Comparison of ENCODE assay signal across 27 cellular contexts in the genomic region with DNA sequence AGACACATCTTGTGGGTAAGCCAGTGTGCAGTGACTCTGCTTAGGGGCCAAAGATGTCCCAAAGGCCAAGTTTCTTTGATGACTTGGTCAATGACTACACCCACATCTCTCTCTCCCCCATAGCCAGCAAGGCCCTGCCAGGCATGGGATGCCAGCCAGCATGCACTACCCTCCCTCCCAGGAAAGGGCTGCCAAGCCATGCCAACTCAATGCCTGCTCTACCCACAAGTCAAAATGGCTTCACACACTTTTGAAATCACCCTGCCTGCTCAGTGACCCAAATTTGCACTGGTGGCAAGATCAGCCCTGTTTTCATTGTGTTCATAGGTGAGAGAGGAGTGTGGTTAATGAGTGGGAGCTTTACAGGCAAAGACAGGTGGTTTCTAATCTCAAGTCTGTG.
"Had no signal": no experiment of that assay in that cellular context is flagged by ENCODE, and none has a peak within 500 bp of the region (broad histone marks: within the 10 kb centered on the region; RNA-seq: fewer than 3 reads in every experiment).

No MANE protein-coding gene starts in this region.

- DNase-seq: activated CD4-positive, alpha-beta T cell treated with anti-CD3 and anti-CD28 coated beads, Interleukin-2, amount 10 ng/mL, durations not matched to agents 24 days and 14 days; activated CD4-positive, alpha-beta T cell treated with anti-CD3 and anti-CD28 coated beads, Interleukin-2, amount 50 U/mL, for 4 hours; activated CD8-positive, alpha-beta T cell treated with anti-CD3 and anti-CD28 coated beads for 36 hours; activated gamma-delta T cell treated with Interleukin-2 at 50 U/mL for 16 hours; activated naive CD4-positive, alpha-beta T cell treated with anti-CD3 and anti-CD28 coated beads for 36 hours; activated T-cell treated with anti-CD3 and anti-CD28 coated beads for 4 hours; activated T-cell treated with anti-CD3 and anti-CD28 coated beads, Interleukin-2, amount 50 U/mL, for 4 hours; central memory CD4-positive, alpha-beta T cell; Kasumi-1; KG1; MM.1S; MV-4-11; NCI-H1092; NCI-H1436 treated with DMSO at 0.1 percent for 48 hours; NCI-H1694 treated with DMSO at 0.1 percent for 48 hours; NCI-H2081 treated with DMSO at 0.1 percent for 48 hours; NCI-H2171; NCI-H446; NCI-H510A treated with DMSO at 0.1 percent for 48 hours; NCI-H69; NCI-H82; NK-92 treated with Interleukin-12 subunit alpha and Interleukin-12 subunit beta, amount 100 ng/mL, for 24 hours; PC-3; RPMI8226; SHP77 treated with DMSO at 0.1 percent for 48 hours; SK-N-SH had no signal

- ATAC-seq: activated CD8-positive, alpha-beta T cell treated with anti-CD3 and anti-CD28 coated beads for 36 hours; activated naive CD4-positive, alpha-beta T cell treated with anti-CD3 and anti-CD28 coated beads, Interleukin-2, amount 50 U/mL, for 72 hours; activated T-cell treated with anti-CD3 and anti-CD28 coated beads, Interleukin-2, amount 50 U/mL, for 4 hours; PC-3 had no signal
